In the genomic region with DNA sequence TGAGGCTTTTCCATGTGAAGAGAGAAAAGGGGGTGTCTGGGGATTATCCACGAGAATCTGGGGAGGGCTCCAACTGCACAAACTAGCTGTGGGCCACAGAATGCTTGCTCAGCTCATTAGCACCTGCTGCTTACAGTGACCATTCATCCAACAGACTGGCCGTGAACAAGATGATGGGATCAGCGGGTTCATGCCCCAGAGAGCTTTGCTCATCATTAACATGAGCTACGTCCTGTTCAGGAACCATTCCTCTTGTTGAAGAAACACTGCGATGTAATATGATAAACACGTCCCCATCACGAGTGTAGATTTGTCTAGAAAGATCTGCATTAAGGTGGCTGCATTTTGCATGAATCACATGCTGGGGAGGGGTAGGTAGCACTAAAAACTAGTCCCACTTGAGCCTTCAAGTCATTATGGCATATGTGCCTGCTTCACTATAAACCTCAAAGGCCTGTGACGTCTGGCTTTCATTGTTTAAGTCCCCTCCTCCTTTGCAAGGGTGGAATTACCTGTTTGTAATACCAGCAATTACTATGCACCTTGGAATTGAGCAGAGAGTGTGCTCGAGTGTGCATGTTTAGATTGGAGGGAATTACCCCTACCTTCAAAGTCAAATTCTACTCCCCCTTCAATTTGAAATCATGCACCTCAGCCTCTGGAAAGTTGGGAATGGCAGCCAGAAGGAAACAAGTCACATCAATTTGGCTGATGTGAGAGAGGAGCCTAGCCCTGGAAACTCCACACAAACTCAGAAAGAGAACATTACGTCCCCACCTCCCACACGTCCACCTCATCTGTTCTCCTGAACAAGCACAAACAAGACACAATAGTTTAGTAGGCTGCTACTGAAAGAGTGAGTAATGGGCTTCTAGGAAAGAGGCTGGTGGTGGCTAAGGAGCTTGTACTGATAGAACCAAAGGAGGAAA, we compare ENCODE assay signal across 1 cellular context.
TF ChIP-seq lines count a peak whose summit lies in the region.

No MANE protein-coding gene starts in this region.

TF ChIP-seq in GM12878, 131 proteins besides CTCF, POLR2A, EP300 and RAD21:
- no peak for TF ChIP-seq MYC (IDR thresholded peaks at IDR 0.05; ENCODE audit: insufficient read depth, insufficient read length, insufficient replicate concordance, low read length, severe bottlenecking)
- no peak for TF ChIP-seq TCF7 (IDR thresholded peaks at IDR 0.05; ENCODE audit: borderline replicate concordance)
- no peak for TF ChIP-seq DPF2 (IDR thresholded peaks at IDR 0.05)
- peak; percentile 55; the same call in 1 of the 2 replicates for TF ChIP-seq BCL11A (IDR thresholded peaks at IDR 0.05; ENCODE audit: low read depth, low read length)
- TF ChIP-seq MTA3 (IDR thresholded peaks at IDR 0.05; ENCODE audit: borderline replicate concordance, low read length), result no peak
- TF ChIP-seq FOXK2 (IDR thresholded peaks at IDR 0.05), result no peak
- no peak for TF ChIP-seq PAX8 (IDR thresholded peaks at IDR 0.05)
- TF ChIP-seq CBFB (IDR thresholded peaks at IDR 0.05; ENCODE audit: low read depth), result no peak
- TF ChIP-seq BHLHE40 (IDR thresholded peaks at IDR 0.05; ENCODE audit: borderline replicate concordance in 1 of 2, low read depth in 2 of 2, low read length in 1 of 2), result no peak
- TF ChIP-seq GABPA (IDR thresholded peaks at IDR 0.05; ENCODE audit: low read depth), result no peak
- TF ChIP-seq SMC3 (IDR thresholded peaks at IDR 0.05; ENCODE audit: borderline replicate concordance, low read length), result no peak
- TF ChIP-seq, protein P1, sequence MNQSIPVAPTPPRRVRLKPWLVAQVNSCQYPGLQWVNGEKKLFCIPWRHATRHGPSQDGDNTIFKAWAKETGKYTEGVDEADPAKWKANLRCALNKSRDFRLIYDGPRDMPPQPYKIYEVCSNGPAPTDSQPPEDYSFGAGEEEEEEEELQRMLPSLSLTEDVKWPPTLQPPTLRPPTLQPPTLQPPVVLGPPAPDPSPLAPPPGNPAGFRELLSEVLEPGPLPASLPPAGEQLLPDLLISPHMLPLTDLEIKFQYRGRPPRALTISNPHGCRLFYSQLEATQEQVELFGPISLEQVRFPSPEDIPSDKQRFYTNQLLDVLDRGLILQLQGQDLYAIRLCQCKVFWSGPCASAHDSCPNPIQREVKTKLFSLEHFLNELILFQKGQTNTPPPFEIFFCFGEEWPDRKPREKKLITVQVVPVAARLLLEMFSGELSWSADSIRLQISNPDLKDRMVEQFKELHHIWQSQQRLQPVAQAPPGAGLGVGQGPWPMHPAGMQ (IDR thresholded peaks at IDR 0.05; ENCODE audit: borderline replicate concordance), result no peak
- no peak for TF ChIP-seq MEF2A (IDR thresholded peaks at IDR 0.05; ENCODE audit: insufficient read depth, low read depth, low read length)
- TF ChIP-seq SREBF1 (IDR thresholded peaks at IDR 0.05; ENCODE audit: low read length), result no peak
- peak; percentile 10; the same call in 1 of the 2 replicates for TF ChIP-seq RUNX3 (IDR thresholded peaks at IDR 0.05; ENCODE audit: low read length)
- no peak for TF ChIP-seq RELA (IDR thresholded peaks at IDR 0.05; ENCODE audit: borderline replicate concordance, partially characterized antibody)
- TF ChIP-seq NFXL1 (IDR thresholded peaks at IDR 0.05; ENCODE audit: borderline replicate concordance), result no peak
- TF ChIP-seq CREM (IDR thresholded peaks at IDR 0.05; ENCODE audit: low read depth), result peak; percentile 59; the same call in 1 of the 2 replicates
- TF ChIP-seq, protein P2, sequence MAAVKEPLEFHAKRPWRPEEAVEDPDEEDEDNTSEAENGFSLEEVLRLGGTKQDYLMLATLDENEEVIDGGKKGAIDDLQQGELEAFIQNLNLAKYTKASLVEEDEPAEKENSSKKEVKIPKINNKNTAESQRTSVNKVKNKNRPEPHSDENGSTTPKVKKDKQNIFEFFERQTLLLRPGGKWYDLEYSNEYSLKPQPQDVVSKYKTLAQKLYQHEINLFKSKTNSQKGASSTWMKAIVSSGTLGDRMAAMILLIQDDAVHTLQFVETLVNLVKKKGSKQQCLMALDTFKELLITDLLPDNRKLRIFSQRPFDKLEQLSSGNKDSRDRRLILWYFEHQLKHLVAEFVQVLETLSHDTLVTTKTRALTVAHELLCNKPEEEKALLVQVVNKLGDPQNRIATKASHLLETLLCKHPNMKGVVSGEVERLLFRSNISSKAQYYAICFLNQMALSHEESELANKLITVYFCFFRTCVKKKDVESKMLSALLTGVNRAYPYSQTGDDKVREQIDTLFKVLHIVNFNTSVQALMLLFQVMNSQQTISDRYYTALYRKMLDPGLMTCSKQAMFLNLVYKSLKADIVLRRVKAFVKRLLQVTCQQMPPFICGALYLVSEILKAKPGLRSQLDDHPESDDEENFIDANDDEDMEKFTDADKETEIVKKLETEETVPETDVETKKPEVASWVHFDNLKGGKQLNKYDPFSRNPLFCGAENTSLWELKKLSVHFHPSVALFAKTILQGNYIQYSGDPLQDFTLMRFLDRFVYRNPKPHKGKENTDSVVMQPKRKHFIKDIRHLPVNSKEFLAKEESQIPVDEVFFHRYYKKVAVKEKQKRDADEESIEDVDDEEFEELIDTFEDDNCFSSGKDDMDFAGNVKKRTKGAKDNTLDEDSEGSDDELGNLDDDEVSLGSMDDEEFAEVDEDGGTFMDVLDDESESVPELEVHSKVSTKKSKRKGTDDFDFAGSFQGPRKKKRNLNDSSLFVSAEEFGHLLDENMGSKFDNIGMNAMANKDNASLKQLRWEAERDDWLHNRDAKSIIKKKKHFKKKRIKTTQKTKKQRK (IDR thresholded peaks at IDR 0.05; ENCODE audit: low read depth, low read length), result no peak
- TF ChIP-seq EED (IDR thresholded peaks at IDR 0.05; ENCODE audit: low read depth), result peak; percentile 73
- TF ChIP-seq NRF1 (conservative IDR thresholded peaks at IDR 0.05; ENCODE audit: low read depth, low read length), result no peak
- TF ChIP-seq NBN (IDR thresholded peaks at IDR 0.05), result no peak
- no peak for TF ChIP-seq RB1 (IDR thresholded peaks at IDR 0.05; ENCODE audit: borderline replicate concordance)
- no peak for TF ChIP-seq BRCA1 (IDR thresholded peaks at IDR 0.05; ENCODE audit: low read depth, low read length)
- TF ChIP-seq, protein P3, sequence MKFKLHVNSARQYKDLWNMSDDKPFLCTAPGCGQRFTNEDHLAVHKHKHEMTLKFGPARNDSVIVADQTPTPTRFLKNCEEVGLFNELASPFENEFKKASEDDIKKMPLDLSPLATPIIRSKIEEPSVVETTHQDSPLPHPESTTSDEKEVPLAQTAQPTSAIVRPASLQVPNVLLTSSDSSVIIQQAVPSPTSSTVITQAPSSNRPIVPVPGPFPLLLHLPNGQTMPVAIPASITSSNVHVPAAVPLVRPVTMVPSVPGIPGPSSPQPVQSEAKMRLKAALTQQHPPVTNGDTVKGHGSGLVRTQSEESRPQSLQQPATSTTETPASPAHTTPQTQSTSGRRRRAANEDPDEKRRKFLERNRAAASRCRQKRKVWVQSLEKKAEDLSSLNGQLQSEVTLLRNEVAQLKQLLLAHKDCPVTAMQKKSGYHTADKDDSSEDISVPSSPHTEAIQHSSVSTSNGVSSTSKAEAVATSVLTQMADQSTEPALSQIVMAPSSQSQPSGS (IDR thresholded peaks at IDR 0.05; ENCODE audit: low read length), result no peak
- TF ChIP-seq, protein P4, sequence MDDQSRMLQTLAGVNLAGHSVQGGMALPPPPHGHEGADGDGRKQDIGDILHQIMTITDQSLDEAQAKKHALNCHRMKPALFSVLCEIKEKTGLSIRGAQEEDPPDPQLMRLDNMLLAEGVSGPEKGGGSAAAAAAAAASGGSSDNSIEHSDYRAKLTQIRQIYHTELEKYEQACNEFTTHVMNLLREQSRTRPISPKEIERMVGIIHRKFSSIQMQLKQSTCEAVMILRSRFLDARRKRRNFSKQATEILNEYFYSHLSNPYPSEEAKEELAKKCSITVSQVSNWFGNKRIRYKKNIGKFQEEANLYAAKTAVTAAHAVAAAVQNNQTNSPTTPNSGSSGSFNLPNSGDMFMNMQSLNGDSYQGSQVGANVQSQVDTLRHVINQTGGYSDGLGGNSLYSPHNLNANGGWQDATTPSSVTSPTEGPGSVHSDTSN (IDR thresholded peaks at IDR 0.05; ENCODE audit: insufficient replicate concordance, low read depth, low read length), result no peak
- no peak for TF ChIP-seq SP1 (IDR thresholded peaks at IDR 0.05; ENCODE audit: low read depth, low read length)
- no peak for TF ChIP-seq CHD1 (IDR thresholded peaks at IDR 0.05; ENCODE audit: low read depth, low read length)
- TF ChIP-seq, protein P5, sequence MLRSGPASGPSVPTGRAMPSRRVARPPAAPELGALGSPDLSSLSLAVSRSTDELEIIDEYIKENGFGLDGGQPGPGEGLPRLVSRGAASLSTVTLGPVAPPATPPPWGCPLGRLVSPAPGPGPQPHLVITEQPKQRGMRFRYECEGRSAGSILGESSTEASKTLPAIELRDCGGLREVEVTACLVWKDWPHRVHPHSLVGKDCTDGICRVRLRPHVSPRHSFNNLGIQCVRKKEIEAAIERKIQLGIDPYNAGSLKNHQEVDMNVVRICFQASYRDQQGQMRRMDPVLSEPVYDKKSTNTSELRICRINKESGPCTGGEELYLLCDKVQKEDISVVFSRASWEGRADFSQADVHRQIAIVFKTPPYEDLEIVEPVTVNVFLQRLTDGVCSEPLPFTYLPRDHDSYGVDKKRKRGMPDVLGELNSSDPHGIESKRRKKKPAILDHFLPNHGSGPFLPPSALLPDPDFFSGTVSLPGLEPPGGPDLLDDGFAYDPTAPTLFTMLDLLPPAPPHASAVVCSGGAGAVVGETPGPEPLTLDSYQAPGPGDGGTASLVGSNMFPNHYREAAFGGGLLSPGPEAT (IDR thresholded peaks at IDR 0.05; ENCODE audit: low read depth), result no peak
- TF ChIP-seq NFIC (IDR thresholded peaks at IDR 0.05; ENCODE audit: low read depth, low read length), result peak; percentile 28; the same call in 1 of the 2 replicates
- TF ChIP-seq GATAD2B (conservative IDR thresholded peaks at IDR 0.05; ENCODE audit: low read depth), result no peak
- TF ChIP-seq, protein P6, sequence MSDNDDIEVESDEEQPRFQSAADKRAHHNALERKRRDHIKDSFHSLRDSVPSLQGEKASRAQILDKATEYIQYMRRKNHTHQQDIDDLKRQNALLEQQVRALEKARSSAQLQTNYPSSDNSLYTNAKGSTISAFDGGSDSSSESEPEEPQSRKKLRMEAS (IDR thresholded peaks at IDR 0.05; ENCODE audit: low read depth, low read length), result no peak
- TF ChIP-seq SMAD5 (IDR thresholded peaks at IDR 0.05; ENCODE audit: low read depth), result no peak
- TF ChIP-seq POU2F2 (IDR thresholded peaks at IDR 0.05; ENCODE audit: borderline replicate concordance, low read depth, low read length), result no peak
- TF ChIP-seq, protein P7, sequence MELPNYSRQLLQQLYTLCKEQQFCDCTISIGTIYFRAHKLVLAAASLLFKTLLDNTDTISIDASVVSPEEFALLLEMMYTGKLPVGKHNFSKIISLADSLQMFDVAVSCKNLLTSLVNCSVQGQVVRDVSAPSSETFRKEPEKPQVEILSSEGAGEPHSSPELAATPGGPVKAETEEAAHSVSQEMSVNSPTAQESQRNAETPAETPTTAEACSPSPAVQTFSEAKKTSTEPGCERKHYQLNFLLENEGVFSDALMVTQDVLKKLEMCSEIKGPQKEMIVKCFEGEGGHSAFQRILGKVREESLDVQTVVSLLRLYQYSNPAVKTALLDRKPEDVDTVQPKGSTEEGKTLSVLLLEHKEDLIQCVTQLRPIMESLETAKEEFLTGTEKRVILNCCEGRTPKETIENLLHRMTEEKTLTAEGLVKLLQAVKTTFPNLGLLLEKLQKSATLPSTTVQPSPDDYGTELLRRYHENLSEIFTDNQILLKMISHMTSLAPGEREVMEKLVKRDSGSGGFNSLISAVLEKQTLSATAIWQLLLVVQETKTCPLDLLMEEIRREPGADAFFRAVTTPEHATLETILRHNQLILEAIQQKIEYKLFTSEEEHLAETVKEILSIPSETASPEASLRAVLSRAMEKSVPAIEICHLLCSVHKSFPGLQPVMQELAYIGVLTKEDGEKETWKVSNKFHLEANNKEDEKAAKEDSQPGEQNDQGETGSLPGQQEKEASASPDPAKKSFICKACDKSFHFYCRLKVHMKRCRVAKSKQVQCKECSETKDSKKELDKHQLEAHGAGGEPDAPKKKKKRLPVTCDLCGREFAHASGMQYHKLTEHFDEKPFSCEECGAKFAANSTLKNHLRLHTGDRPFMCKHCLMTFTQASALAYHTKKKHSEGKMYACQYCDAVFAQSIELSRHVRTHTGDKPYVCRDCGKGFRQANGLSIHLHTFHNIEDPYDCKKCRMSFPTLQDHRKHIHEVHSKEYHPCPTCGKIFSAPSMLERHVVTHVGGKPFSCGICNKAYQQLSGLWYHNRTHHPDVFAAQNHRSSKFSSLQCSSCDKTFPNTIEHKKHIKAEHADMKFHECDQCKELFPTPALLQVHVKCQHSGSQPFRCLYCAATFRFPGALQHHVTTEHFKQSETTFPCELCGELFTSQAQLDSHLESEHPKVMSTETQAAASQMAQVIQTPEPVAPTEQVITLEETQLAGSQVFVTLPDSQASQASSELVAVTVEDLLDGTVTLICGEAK (IDR thresholded peaks at IDR 0.05; ENCODE audit: borderline replicate concordance), result no peak
- no peak for TF ChIP-seq MTA2 (IDR thresholded peaks at IDR 0.05; ENCODE audit: low read depth)
- TF ChIP-seq ZNF24 (IDR thresholded peaks at IDR 0.05), result no peak
- peak; percentile 64; the same call in 1 of the 2 replicates for TF ChIP-seq CREB1 (IDR thresholded peaks at IDR 0.05; ENCODE audit: low read depth)
- TF ChIP-seq, protein P8, sequence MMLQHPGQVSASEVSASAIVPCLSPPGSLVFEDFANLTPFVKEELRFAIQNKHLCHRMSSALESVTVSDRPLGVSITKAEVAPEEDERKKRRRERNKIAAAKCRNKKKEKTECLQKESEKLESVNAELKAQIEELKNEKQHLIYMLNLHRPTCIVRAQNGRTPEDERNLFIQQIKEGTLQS (IDR thresholded peaks at IDR 0.05; ENCODE audit: borderline replicate concordance, extremely low read depth, low read depth, low read length), result no peak
- no peak for TF ChIP-seq JUND (IDR thresholded peaks at IDR 0.05; ENCODE audit: low read depth, low read length)
- 0 out of 2 replicates have a peak, but pooled peaks have one; percentile 21 for TF ChIP-seq FOXM1 (IDR thresholded peaks at IDR 0.05; ENCODE audit: low read depth, low read length)
- no peak for TF ChIP-seq IRF4 (IDR thresholded peaks at IDR 0.05; ENCODE audit: low read depth, low read length)
- no peak for TF ChIP-seq RCOR1 (conservative IDR thresholded peaks at IDR 0.05; ENCODE audit: low read depth, low read length)
- TF ChIP-seq EGR1 (IDR thresholded peaks at IDR 0.05; ENCODE audit: borderline replicate concordance in 1 of 2, low read depth in 2 of 2, low read length in 2 of 2), result no peak; a peak in 1 of 3 replicates
- TF ChIP-seq CBX5 (IDR thresholded peaks at IDR 0.05; ENCODE audit: low read depth), result no peak
- no peak for TF ChIP-seq HDAC6 (IDR thresholded peaks at IDR 0.05; ENCODE audit: unreplicated experiment)
- no peak for TF ChIP-seq RFX5 (IDR thresholded peaks at IDR 0.05; ENCODE audit: low read depth, low read length)
- TF ChIP-seq IKZF1 (conservative IDR thresholded peaks at IDR 0.05), result no peak
- 0 out of 2 replicates have a peak, but pooled peaks have one; percentile 31 for TF ChIP-seq ZBED1 (IDR thresholded peaks at IDR 0.05; ENCODE audit: borderline replicate concordance)
